In genomic region chr21:41817228-41817627, GRCh38 we compare ENCODE assay signal across 9 cellular contexts. TPM values are rescaled to one million over a fixed set of nuclear protein-coding genes. Genes with fewer than 3 reads are reported as not detected.
DNase-seq lines count a peak whose midpoint lies in the region; ATAC-seq and TF ChIP-seq lines count a peak whose summit lies in the region.
"Had no signal": no experiment of that assay in that cellular context is flagged by ENCODE, and none has a peak within 500 bp of the region (broad histone marks: within the 10 kb centered on the region; RNA-seq: fewer than 3 reads in every experiment).

No MANE protein-coding gene starts in this region.

- POLR2A ChIA-PET in activated naive CD8-positive, alpha-beta T cell treated with anti-CD3 and anti-CD28 coated beads, Interleukin-2, amount 10 ng/mL, durations not matched to agents 7 days and 5 days (lab: Charles Lee) = interaction anchor here (1.3 to 1.5 kb wide), 2 partner anchors 82 to 300 kb away, joined by 5 read pairs; no protein-coding TSS in a partner anchor

- WGBS in heart right ventricle, 2 donors = 30 to 34% methylated on average over 3 of the region's 3 CpGs

- peak; percentile 14 to 59 (median 42) for TF ChIP-seq CTCF in heart right ventricle (IDR thresholded peaks at IDR 0.05)

- no peaks in the 10 kb centered on the region for H3K27me3 ChIP-seq in heart right ventricle

- peak; percentile 45 for DNase-seq in G401 (ENCODE audit: low spot score)
- peak; percentile 71 for DNase-seq in NCI-H82 (lab: John Stamatoyannopoulos, UW)
- DNase-seq in activated naive CD8-positive, alpha-beta T cell treated with anti-CD3 and anti-CD28 coated beads, Interleukin-2, amount 10 ng/mL, durations not matched to agents 7 days and 5 days = no peak
- peak in 1 of 2 donors; percentile 22 for DNase-seq in heart right ventricle
- DNase-seq in putamen (ENCODE audit: low spot score) = peak; percentile 32

- no peak overlapping the region for H3K4me3 Mint-ChIP-seq in activated naive CD8-positive, alpha-beta T cell treated with anti-CD3 and anti-CD28 coated beads, Interleukin-2, amount 10 ng/mL, durations not matched to agents 7 days and 5 days
- H3K4me3 Mint-ChIP-seq: stimulated activated naive CD8-positive, alpha-beta T cell treated with anti-CD3 and anti-CD28 coated beads, Interleukin-15, Interleukin-2, amounts not matched to agents 100 ng/mL and 50 ng/mL, for 24 hours had no signal

- H3K4me3 ChIP-seq in heart right ventricle = no peak overlapping the region

- no peak overlapping the region for H3K27ac Mint-ChIP-seq in activated naive CD8-positive, alpha-beta T cell treated with anti-CD3 and anti-CD28 coated beads, Interleukin-2, amount 10 ng/mL, durations not matched to agents 7 days and 5 days
- H3K27ac Mint-ChIP-seq: stimulated activated naive CD8-positive, alpha-beta T cell treated with anti-CD3 and anti-CD28 coated beads, Interleukin-15, Interleukin-2, amounts not matched to agents 100 ng/mL and 50 ng/mL, for 24 hours had no signal

- ATAC-seq in HG02852 (IDR thresholded peaks at IDR 0.05; ENCODE audit: unreplicated experiment) (peak; percentile 67), heart right ventricle (peak in 7 of 8 donors; percentile 62 to 82 (median 70)), HG03095 (IDR thresholded peaks at IDR 0.05; ENCODE audit: unreplicated experiment) (no peak), HG03025 (IDR thresholded peaks at IDR 0.05; ENCODE audit: low FRiP score, unreplicated experiment) (no peak)
- peak; percentile 43 for ATAC-seq in activated naive CD8-positive, alpha-beta T cell treated with anti-CD3 and anti-CD28 coated beads, Interleukin-2, amount 10 ng/mL, durations not matched to agents 7 days and 5 days (ENCODE audit: low read depth)

- peaks cover 0 to 50% (median 7%) of the 10 kb centered on the region in 9 donors for H3K36me3 ChIP-seq in heart right ventricle

- in situ Hi-C loops in G401 (cut with HindIII; ENCODE audit: low sequenced_read_pairs) = no loop called here

- peaks cover 0 to 9% (median 4%) of the 10 kb centered on the region in 9 donors for H3K4me1 ChIP-seq in heart right ventricle

- intact Hi-C loops in heart right ventricle (cut with DNase I) = loop anchor here (2.0 to 5.0 kb wide), 5 partner anchors 205 to 302 kb away; no protein-coding TSS in a partner anchor

- H3K4me1 Mint-ChIP-seq in activated naive CD8-positive, alpha-beta T cell treated with anti-CD3 and anti-CD28 coated beads, Interleukin-2, amount 10 ng/mL, durations not matched to agents 7 days and 5 days = peaks cover 4% of the 10 kb centered on the region

- H3K27me3 Mint-ChIP-seq in activated naive CD8-positive, alpha-beta T cell treated with anti-CD3 and anti-CD28 coated beads, Interleukin-2, amount 10 ng/mL, durations not matched to agents 7 days and 5 days = no peaks in the 10 kb centered on the region
- H3K27me3 Mint-ChIP-seq: stimulated activated naive CD8-positive, alpha-beta T cell treated with anti-CD3 and anti-CD28 coated beads, Interleukin-15, Interleukin-2, amounts not matched to agents 100 ng/mL and 50 ng/mL, for 24 hours had no signal

- H3K9me3 Mint-ChIP-seq in activated naive CD8-positive, alpha-beta T cell treated with anti-CD3 and anti-CD28 coated beads, Interleukin-2, amount 10 ng/mL, durations not matched to agents 7 days and 5 days = no peaks in the 10 kb centered on the region
- H3K9me3 Mint-ChIP-seq: stimulated activated naive CD8-positive, alpha-beta T cell treated with anti-CD3 and anti-CD28 coated beads, Interleukin-15, Interleukin-2, amounts not matched to agents 100 ng/mL and 50 ng/mL, for 24 hours had no signal

- peaks cover 2% of the 10 kb centered on the region for H3K36me3 Mint-ChIP-seq in activated naive CD8-positive, alpha-beta T cell treated with anti-CD3 and anti-CD28 coated beads, Interleukin-2, amount 10 ng/mL, durations not matched to agents 7 days and 5 days

- H3K9me3 ChIP-seq in heart right ventricle = no peaks in the 10 kb centered on the region

- H3K27ac ChIP-seq in heart right ventricle = no peak overlapping the region

RNA-seq across cellular contexts. Expression of gene RIPK4, which starts 50.4 kb away (rescaled TPM):
- total RNA-seq in G401 (2014; rRNA removed; shearing (Covaris generic)) = 0.06 TPM in 1 of 2 replicates, not detected in the other
- under 1 TPM; 0.19 to 0.20 TPM for total RNA-seq in activated naive CD8-positive, alpha-beta T cell treated with anti-CD3 and anti-CD28 coated beads, Interleukin-2, amount 10 ng/mL, durations not matched to agents 7 days and 5 days
- total RNA-seq in heart right ventricle = under 1 TPM in 5 of 10 donors, not detected in 5; 0.05 to 0.12 (median 0.07) TPM
- under 1 TPM; 0.04 to 0.15 TPM for polyA plus RNA-seq in heart right ventricle

Comparison
In these comparisons a context has a peak if more than half of its experiments do, and no peak if none do; other contexts are left out.
1. ATAC-seq: peak in HG02852 (single experiment), activated naive CD8-positive, alpha-beta T cell treated with anti-CD3 and anti-CD28 coated beads, Interleukin-2, amount 10 ng/mL, durations not matched to agents 7 days and 5 days (single experiment) and heart right ventricle (7 of 8); none in HG03095 (single experiment) and HG03025 (single experiment).